In genomic region chr1:179026813-179027664, GRCh38 we compare ENCODE assay signal across 8 cellular contexts. TPM values are rescaled to one million over a fixed set of nuclear protein-coding genes. Genes with fewer than 3 reads are reported as not detected.
DNase-seq lines count a peak whose midpoint lies in the region; ATAC-seq and TF ChIP-seq lines count a peak whose summit lies in the region.

No MANE protein-coding gene starts in this region.

- peak overlapping the region; percentile 64 to 75 for H3K4me3 ChIP-seq in HCT116 (replicated peaks in 1 of 2; ENCODE audit: low read depth in 1 of 2, low read length in 2 of 2)
- H3K4me3 ChIP-seq in hepatocyte: peak overlapping the region; percentile 96
- peak overlapping the region; percentile 75 to 93 (median 86) for H3K4me3 ChIP-seq in spleen

- CTCF ChIA-PET in HCT116 (lab: Charles Lee): no interaction called here
- CTCF ChIA-PET in WTC11 (lab: Charles Lee): interaction anchor here (4.3 kb wide), 1 partner anchor 24 kb away, joined by 19 read pairs; no protein-coding TSS in a partner anchor

- RAD21 ChIA-PET in HCT116 (lab: Charles Lee; ENCODE audit: low non-redundant PET in 1 of 2, low total read pairs in 2 of 2, uncharacterized antibody in 2 of 2, unreplicated experiment in 2 of 2): no interaction called here

- H3K27ac ChIP-seq in HCT116 (ENCODE audit: low read depth, low read length) (peak overlapping the region; percentile 98), hepatocyte (peak overlapping the region; percentile 100), spleen (peak overlapping the region; percentile 94 to 100 (median 98))

- POLR2A ChIA-PET in HCT116 (lab: Charles Lee): interaction anchor here (1.0 kb wide), 1 partner anchor 8 kb away, joined by 3 read pairs; no protein-coding TSS in a partner anchor
- POLR2A ChIA-PET in WTC11 (lab: Charles Lee): no interaction called here

- H3K9me3 ChIP-seq in HCT116 (ENCODE audit: control insufficient read depth in 1 of 2, insufficient read depth in 1 of 2, low read depth in 1 of 2, low read length in 2 of 2) (no peaks in the 10 kb centered on the region), hepatocyte (ENCODE audit: low read depth) (no peaks in the 10 kb centered on the region), spleen (no peaks in the 10 kb centered on the region)

- peak overlapping the region; percentile 87 for H3K4me2 ChIP-seq in HCT116 (ENCODE audit: low read length)
- peak overlapping the region; percentile 89 for H3K4me2 ChIP-seq in hepatocyte

- TF ChIP-seq CTCF in HCT116 (IDR thresholded peaks at IDR 0.05 in 2 of 3, conservative IDR thresholded peaks at IDR 0.05 in 1 of 3; ENCODE audit: borderline replicate concordance in 1 of 3, insufficient read depth in 1 of 3, low read depth in 2 of 3, low read length in 2 of 3) (no peak), WTC11 (IDR thresholded peaks at IDR 0.05) (no peak), hepatocyte (IDR thresholded peaks at IDR 0.05; ENCODE audit: poor library complexity) (no peak), spleen (IDR thresholded peaks at IDR 0.05 in 8 of 11, conservative IDR thresholded peaks at IDR 0.05 in 3 of 11) (no peak)

- intact Hi-C loops in HCT116 (cut with micrococcal nuclease) (no loop called here), spleen (cut with DNase I; ENCODE audit: low total_unique reads) (no loop called here)

- H3K36me3 ChIP-seq in HCT116 (ENCODE audit: control insufficient read depth in 1 of 2, insufficient read depth in 2 of 2, low read length in 2 of 2) (no peaks in the 10 kb centered on the region), hepatocyte (replicated peaks; ENCODE audit: insufficient read depth, low read depth) (no peaks in the 10 kb centered on the region), spleen (no peaks in the 10 kb centered on the region)

- peaks cover 60% of the 10 kb centered on the region for H3K4me1 Mint-ChIP-seq in WTC11

- H3K27ac Mint-ChIP-seq in WTC11: peak overlapping the region; percentile 54; the same call in 1 of the 2 replicates

- DNase-seq in HCT116 (ENCODE audit: low read depth, low spot score): no peak
- DNase-seq in WTC11 (ENCODE audit: low spot score): no peak
- DNase-seq in hepatocyte (ENCODE audit: low spot score): no peak
- DNase-seq in spleen: no peak
- no peak for DNase-seq in nucleus accumbens (lab: John Stamatoyannopoulos, UW)
- no peak for DNase-seq in stimulated activated CD4-positive, alpha-beta T cell treated with anti-CD3 and anti-CD28 coated beads, Interleukin-2, amount 100 ng/mL, for 48 hours
- no peak for DNase-seq in DMS153 treated with DMSO at 0.1 percent for 48 hours (lab: John Stamatoyannopoulos, UW; ENCODE audit: unreplicated experiment)

- TSS peak; percentile 72 for BruUV-seq in HCT116 (replicated peaks; lab: Mats Ljungman, UMichigan)

- no peak for ATAC-seq in HCT116
- no peak for ATAC-seq in WTC11
- ATAC-seq in GM21576 (IDR thresholded peaks at IDR 0.05; ENCODE audit: unreplicated experiment): no peak

- H3K27me3 ChIP-seq in HCT116 (ENCODE audit: insufficient read depth, low read length): no peaks in the 10 kb centered on the region
- no peaks in the 10 kb centered on the region for H3K27me3 ChIP-seq in hepatocyte
- H3K27me3 ChIP-seq in spleen (replicated peaks in 1 of 7): no peaks in the 10 kb centered on the region

- H4K20me1 ChIP-seq in HCT116 (ENCODE audit: insufficient read depth) (no peaks in the 10 kb centered on the region), hepatocyte (ENCODE audit: insufficient read depth, poor library complexity, severe bottlenecking) (peaks cover 5% of the 10 kb centered on the region)

- H3K9me3 Mint-ChIP-seq in WTC11: no peaks in the 10 kb centered on the region

- TF ChIP-seq POLR2A in HCT116 (IDR thresholded peaks at IDR 0.05; ENCODE audit: borderline replicate concordance, extremely low read depth, insufficient read depth, insufficient read length): no peak
- no peak for TF ChIP-seq POLR2A in spleen (IDR thresholded peaks at IDR 0.05)

- H3K4me3 Mint-ChIP-seq in WTC11: peak overlapping the region; percentile 91

- 28% methylated on average over 11 of the region's 11 CpGs for WGBS in hepatocyte (ENCODE audit: low lambda C conversion rate, missing lambda C conversion rate)
- WGBS in spleen, 5 donors: 26 to 35% (median 32%) methylated on average over 11 of the region's 11 CpGs

- no peak overlapping the region for H2AFZ ChIP-seq in HCT116 (ENCODE audit: low read depth, low read length, poor library complexity, severe bottlenecking)
- peak overlapping the region; percentile 97 for H2AFZ ChIP-seq in hepatocyte

- TF ChIP-seq RAD21 in HCT116 (IDR thresholded peaks at IDR 0.05; ENCODE audit: low read depth): no peak

- peaks cover 6% of the 10 kb centered on the region for H3K27me3 Mint-ChIP-seq in WTC11 (ENCODE audit: low read depth)

- peak overlapping the region; percentile 94 for H3K9ac ChIP-seq in HCT116 (ENCODE audit: low read length)

- peaks cover 57% of the 10 kb centered on the region for H3K79me2 ChIP-seq in HCT116 (ENCODE audit: insufficient read depth, low read length)
- H3K79me2 ChIP-seq in hepatocyte: peaks cover 55% of the 10 kb centered on the region

- no peaks in the 10 kb centered on the region for H3K36me3 Mint-ChIP-seq in WTC11

- H3K4me1 ChIP-seq in HCT116 (ENCODE audit: control insufficient read depth in 1 of 2, insufficient read depth in 2 of 2, low read length in 2 of 2) (peaks cover 0 to 14% of the 10 kb centered on the region in 2 experiments; a peak in 3 of 4 replicates), hepatocyte (ENCODE audit: insufficient read depth) (peaks cover 35% of the 10 kb centered on the region), spleen (peaks cover 26 to 69% (median 61%) of the 10 kb centered on the region in 6 donors)

- H3K9me2 ChIP-seq in HCT116 (ENCODE audit: insufficient read depth): no peaks in the 10 kb centered on the region
- no peaks in the 10 kb centered on the region for H3K9me2 ChIP-seq in hepatocyte (replicated peaks; ENCODE audit: insufficient read depth)

TF ChIP-seq in HCT116, 20 proteins besides CTCF, POLR2A, EP300 and RAD21:
- TF ChIP-seq POLR2AphosphoS5 (IDR thresholded peaks at IDR 0.05; ENCODE audit: low read depth, low read length) (no peak), CEBPB (IDR thresholded peaks at IDR 0.05; ENCODE audit: low read depth) (no peak), YY1 (IDR thresholded peaks at IDR 0.05; ENCODE audit: extremely low read depth, insufficient replicate concordance, low read depth, low read length) (no peak), ELF1 (IDR thresholded peaks at IDR 0.05; ENCODE audit: borderline replicate concordance, low read depth) (no peak), SRF (IDR thresholded peaks at IDR 0.05; ENCODE audit: low read depth) (no peak), ZFX (IDR thresholded peaks at IDR 0.05) (no peak), TCF7L2 (IDR thresholded peaks at IDR 0.05; ENCODE audit: borderline replicate concordance, extremely low read depth, insufficient read depth, insufficient read length) (no peak), ZNF274 (IDR thresholded peaks at IDR 0.05; ENCODE audit: low read depth, low read length) (no peak), SIN3A (IDR thresholded peaks at IDR 0.05; ENCODE audit: low read depth) (no peak), ATF3 (IDR thresholded peaks at IDR 0.05) (no peak), FOSL1 (IDR thresholded peaks at IDR 0.05; ENCODE audit: low read depth) (no peak; the same call in 1 of the 2 replicates), EZH2 (IDR thresholded peaks at IDR 0.05) (no peak), EGR1 (IDR thresholded peaks at IDR 0.05; ENCODE audit: low read depth) (no peak)
TF ChIP-seq in HCT116: peak in this region for 0.

TF ChIP-seq in WTC11, 78 proteins besides CTCF, POLR2A, EP300 and RAD21 (continues in another document):
- no peak for TF ChIP-seq ZNF423 (CRISPR knock-in tag; IDR thresholded peaks at IDR 0.05)
- TF ChIP-seq ZNF671 (CRISPR knock-in tag; IDR thresholded peaks at IDR 0.05): no peak
- TF ChIP-seq ZNF512 (CRISPR knock-in tag; IDR thresholded peaks at IDR 0.05; ENCODE audit: borderline replicate concordance): no peak
- TF ChIP-seq USF1 (CRISPR knock-in tag; IDR thresholded peaks at IDR 0.05): no peak
- no peak for TF ChIP-seq IRF2 (CRISPR knock-in tag; IDR thresholded peaks at IDR 0.05; ENCODE audit: borderline replicate concordance, low read depth)
- TF ChIP-seq ZNF317 (CRISPR knock-in tag; IDR thresholded peaks at IDR 0.05; ENCODE audit: borderline replicate concordance, low read depth): no peak

RNA-seq across cellular contexts. Expression of gene FAM20B, which starts 1.3 kb away (rescaled TPM):
- total RNA-seq in HCT116 (2021; ENCODE audit: unreplicated experiment) (36.7 TPM), WTC11 (2021) (36.1 to 37.6 TPM (median 36.7 TPM) in 3 replicates), hepatocyte (26.0 and 37.6 TPM in 2 replicates), spleen (10 to 100 TPM; 23.6 to 38.0 (median 33.7) TPM)
- 13.1 and 14.7 TPM in 2 replicates for polyA plus RNA-seq in HCT116 (2012)
- polyA plus RNA-seq in hepatocyte (8.2 and 9.2 TPM in 2 replicates), spleen (1 to 10 TPM; 5.8 to 9.3 (median 6.8) TPM)

RNA-seq across cellular contexts. Expression of gene TOR3A, which starts 54.8 kb away (rescaled TPM):
- 27.0 TPM for total RNA-seq in HCT116 (2021; ENCODE audit: unreplicated experiment)
- polyA plus RNA-seq in HCT116 (2012): 18.4 and 19.3 TPM in 2 replicates
- total RNA-seq in WTC11 (2021): 17.2 to 20.5 TPM (median 18.0 TPM) in 3 replicates
- total RNA-seq in hepatocyte: 20.3 and 20.5 TPM in 2 replicates
- 21.3 and 24.5 TPM in 2 replicates for polyA plus RNA-seq in hepatocyte
- total RNA-seq in spleen: 10 to 100 TPM; 38.5 to 51.7 (median 42.1) TPM
- 10 to 100 TPM; 27.9 to 42.2 (median 41.0) TPM for polyA plus RNA-seq in spleen
